ENCODE assay signal across 8 cellular contexts in genomic region chr17:76266244-76266938, GRCh38. TPM values are rescaled to one million over a fixed set of nuclear protein-coding genes. Genes with fewer than 3 reads are reported as not detected.
DNase-seq lines count a peak whose midpoint lies in the region; ATAC-seq and TF ChIP-seq lines count a peak whose summit lies in the region.

No MANE protein-coding gene starts in this region.

- no peak overlapping the region for H2AFZ ChIP-seq in GM23338

- H4K20me1 ChIP-seq in GM23338 (replicated peaks; ENCODE audit: insufficient read depth): no peaks in the 10 kb centered on the region

- TF ChIP-seq CTCF in A673 (conservative IDR thresholded peaks at IDR 0.05; ENCODE audit: low read depth, low read length) (no peak), GM23338 (conservative IDR thresholded peaks at IDR 0.05; ENCODE audit: low read depth in 2 of 2) (no peak), glutamatergic neuron (IDR thresholded peaks at IDR 0.05; ENCODE audit: partially characterized antibody, unreplicated experiment) (no peak)
- no peak for TF ChIP-seq CTCF in activated CD8-positive, alpha-beta T cell treated with anti-CD3 and anti-CD28 coated beads for 36 hours (IDR thresholded peaks at IDR 0.05)

- H3K4me1 Mint-ChIP-seq in GM23338 (peaks cover 54% of the 10 kb centered on the region), glutamatergic neuron (ENCODE audit: low read depth, unreplicated experiment) (peaks cover 23% of the 10 kb centered on the region)
- peaks cover 42% of the 10 kb centered on the region for H3K4me1 Mint-ChIP-seq in activated CD8-positive, alpha-beta T cell treated with anti-CD3 and anti-CD28 coated beads for 36 hours (ENCODE audit: low read depth)

- peak; percentile 2; the same call in 2 of the 3 replicates for ATAC-seq in GM23338
- ATAC-seq in activated CD8-positive, alpha-beta T cell treated with anti-CD3 and anti-CD28 coated beads for 36 hours: no peak
- no peak for ATAC-seq in HG03520 (IDR thresholded peaks at IDR 0.05; ENCODE audit: unreplicated experiment)

- H3K9me2 ChIP-seq in GM23338 (ENCODE audit: insufficient read depth): no peaks in the 10 kb centered on the region

- peaks cover 19% of the 10 kb centered on the region for H3K27me3 Mint-ChIP-seq in GM23338 (ENCODE audit: insufficient read depth, low read depth, poor library complexity)
- H3K27me3 Mint-ChIP-seq in activated CD8-positive, alpha-beta T cell treated with anti-CD3 and anti-CD28 coated beads for 36 hours: no peaks in the 10 kb centered on the region
- peaks cover 14% of the 10 kb centered on the region for H3K27me3 Mint-ChIP-seq in glutamatergic neuron (ENCODE audit: unreplicated experiment)

- H3K36me3 ChIP-seq in A673 (ENCODE audit: insufficient read depth, low read length, poor library complexity, severe bottlenecking): peaks cover 10% of the 10 kb centered on the region
- H3K36me3 ChIP-seq in GM23338 (ENCODE audit: insufficient read depth): no peaks in the 10 kb centered on the region

- H3K27ac ChIP-seq in A673 (ENCODE audit: low read depth, low read length, poor library complexity, severe bottlenecking) (peak overlapping the region; percentile 64), GM23338 (ENCODE audit: low read depth) (peak overlapping the region; percentile 63; the same call in 1 of the 2 replicates)

- H3K36me3 Mint-ChIP-seq in GM23338 (ENCODE audit: low read depth) (peaks cover 11% of the 10 kb centered on the region; the same call in 2 of the 3 replicates), glutamatergic neuron (ENCODE audit: unreplicated experiment) (no peaks in the 10 kb centered on the region)
- H3K36me3 Mint-ChIP-seq in activated CD8-positive, alpha-beta T cell treated with anti-CD3 and anti-CD28 coated beads for 36 hours (ENCODE audit: low read depth): peaks cover 51% of the 10 kb centered on the region

- peak overlapping the region; percentile 84 for H3K4me2 ChIP-seq in GM23338

- peaks cover 21% of the 10 kb centered on the region for H3K79me2 ChIP-seq in GM23338 (replicated peaks; ENCODE audit: insufficient read depth)

- POLR2A ChIA-PET in A673 (lab: Charles Lee; ENCODE audit: low non-redundant PET): interaction anchor here (0.7 kb wide), 1 partner anchor 29 kb away, joined by 3 read pairs; no protein-coding TSS in a partner anchor
- POLR2A ChIA-PET in activated CD8-positive, alpha-beta T cell treated with anti-CD3 and anti-CD28 coated beads for 36 hours (lab: Charles Lee): interaction anchor here (0.6 to 28.3 kb wide), 15 partner anchors 9 to 468 kb away, joined by 3 to 960 read pairs (median 10); partner anchors contain the start of genes FOXJ1, RNF157, SPHK1 and SRP68

- H3K9me3 Mint-ChIP-seq in GM23338: no peaks in the 10 kb centered on the region
- H3K9me3 Mint-ChIP-seq in activated CD8-positive, alpha-beta T cell treated with anti-CD3 and anti-CD28 coated beads for 36 hours: no peaks in the 10 kb centered on the region
- peaks cover 6% of the 10 kb centered on the region for H3K9me3 Mint-ChIP-seq in glutamatergic neuron (ENCODE audit: unreplicated experiment)

- intact Hi-C loops in A673 (cut with micrococcal nuclease; ENCODE audit: unreplicated experiment): no loop called here
- intact Hi-C loops in activated CD8-positive, alpha-beta T cell treated with anti-CD3 and anti-CD28 coated beads for 36 hours (cut with micrococcal nuclease): loop anchor here (5.0 kb wide), 2 partner anchors 74 to 124 kb away; partner anchors contain the start of gene FOXJ1

- H3K4me1 ChIP-seq in A673 (ENCODE audit: insufficient read depth, low read length, poor library complexity, severe bottlenecking): peaks cover 31% of the 10 kb centered on the region
- H3K4me1 ChIP-seq in GM23338 (ENCODE audit: insufficient read depth): peaks cover 24% of the 10 kb centered on the region

- H3K27ac Mint-ChIP-seq in GM23338: peak overlapping the region; percentile 56; the same call in 1 of the 2 replicates
- peak overlapping the region; percentile 99 for H3K27ac Mint-ChIP-seq in activated CD8-positive, alpha-beta T cell treated with anti-CD3 and anti-CD28 coated beads for 36 hours
- peak overlapping the region; percentile 52 for H3K27ac Mint-ChIP-seq in glutamatergic neuron (ENCODE audit: unreplicated experiment)

- no peaks in the 10 kb centered on the region for H3K27me3 ChIP-seq in A673 (replicated peaks; ENCODE audit: insufficient read depth, low read depth, low read length, poor library complexity)
- no peaks in the 10 kb centered on the region for H3K27me3 ChIP-seq in GM23338 (ENCODE audit: insufficient read depth)

- DNase-seq in A673 (ENCODE audit: low spot score) (peak; percentile 45), GM23338 (ENCODE audit: low spot score) (no peak), glutamatergic neuron (no peak), skeletal muscle cell (ENCODE audit: low read depth) (no peak), SKM-1 (lab: John Stamatoyannopoulos, UW; ENCODE audit: unreplicated experiment) (no peak), NCI-H2029 treated with DMSO at 0.1 percent for 48 hours (lab: John Stamatoyannopoulos, UW) (no peak)
- DNase-seq in activated CD8-positive, alpha-beta T cell treated with anti-CD3 and anti-CD28 coated beads for 36 hours: peak; percentile 52

- no TSS peak for BruUV-seq in A673 (replicated peaks; lab: Mats Ljungman, UMichigan)

- H3F3A ChIP-seq in GM23338 (replicated peaks; ENCODE audit: low read depth): peaks cover 9% of the 10 kb centered on the region; the same call in 1 of the 2 replicates

- CTCF ChIA-PET in A673 (lab: Charles Lee): interaction anchor here (1.2 kb wide), 1 partner anchor 13 kb away, joined by 4 read pairs; no protein-coding TSS in a partner anchor
- CTCF ChIA-PET in activated CD8-positive, alpha-beta T cell treated with anti-CD3 and anti-CD28 coated beads for 36 hours (lab: Charles Lee): interaction anchor here (0.8 to 5.4 kb wide), 5 partner anchors 10 to 146 kb away, joined by 3 to 37 read pairs (median 4); no protein-coding TSS in a partner anchor

- H3K4me3 Mint-ChIP-seq in GM23338 (peak overlapping the region; percentile 84), glutamatergic neuron (ENCODE audit: unreplicated experiment) (peak overlapping the region; percentile 88)
- H3K4me3 Mint-ChIP-seq in activated CD8-positive, alpha-beta T cell treated with anti-CD3 and anti-CD28 coated beads for 36 hours: peak overlapping the region; percentile 96

- H3K4me3 ChIP-seq in A673 (ENCODE audit: low read depth, low read length, poor library complexity, severe bottlenecking): peak overlapping the region; percentile 99
- peak overlapping the region; percentile 89 for H3K4me3 ChIP-seq in GM23338
- H3K4me3 ChIP-seq in skeletal muscle cell (ENCODE audit: low read depth, low read length): peak overlapping the region; percentile 70

- H3K9me3 ChIP-seq in A673 (ENCODE audit: low read depth, low read length, poor library complexity, severe bottlenecking): no peaks in the 10 kb centered on the region

TF ChIP-seq in GM23338, 12 proteins besides CTCF, POLR2A, EP300 and RAD21 (continues in another document):
- TF ChIP-seq ZNF114 (CRISPR knock-in tag; IDR thresholded peaks at IDR 0.05) (no peak), REST (IDR thresholded peaks at IDR 0.05; ENCODE audit: unreplicated experiment) (no peak), ZNF331 (CRISPR knock-in tag; IDR thresholded peaks at IDR 0.05; ENCODE audit: low read depth) (no peak)

RNA-seq across cellular contexts. Expression of gene UBALD2, which starts 1.2 kb away (rescaled TPM):
- total RNA-seq in A673 (2021) (45.7 and 46.5 TPM in 2 replicates), glutamatergic neuron (ENCODE audit: unreplicated experiment) (58.7 TPM)
- total RNA-seq in GM23338 (2014; rRNA removed; shearing (Covaris generic)): 3.1 and 3.5 TPM in 2 replicates
- polyA plus RNA-seq in GM23338 (2016; fragmentation: Nextera tagmentation; extraction: Ambion mirVana): 2.2 and 3.3 TPM in 2 replicates
- total RNA-seq in activated CD8-positive, alpha-beta T cell treated with anti-CD3 and anti-CD28 coated beads for 36 hours: 100 to 1,000 TPM; 267 to 270 TPM

RNA-seq across cellular contexts. Expression of gene RNF157, which starts 26.1 kb away (rescaled TPM):
- total RNA-seq in A673 (2021) (0.56 and 0.70 TPM in 2 replicates), glutamatergic neuron (ENCODE audit: unreplicated experiment) (17.8 TPM)
- total RNA-seq in GM23338 (2014; rRNA removed; shearing (Covaris generic)): 11.7 and 13.8 TPM in 2 replicates
- polyA plus RNA-seq in GM23338 (2016; fragmentation: Nextera tagmentation; extraction: Ambion mirVana): 7.8 and 8.5 TPM in 2 replicates
- 10 to 100 TPM; 37.2 to 44.5 TPM for total RNA-seq in activated CD8-positive, alpha-beta T cell treated with anti-CD3 and anti-CD28 coated beads for 36 hours

RNA-seq across cellular contexts. Expression of gene QRICH2, which starts 41.7 kb away (rescaled TPM):
- total RNA-seq in A673 (2021) (3.3 and 4.3 TPM in 2 replicates), glutamatergic neuron (ENCODE audit: unreplicated experiment) (12.2 TPM)
- 3.7 and 4.0 TPM in 2 replicates for total RNA-seq in GM23338 (2014; rRNA removed; shearing (Covaris generic))
- 1.1 and 2.2 TPM in 2 replicates for polyA plus RNA-seq in GM23338 (2016; fragmentation: Nextera tagmentation; extraction: Ambion mirVana)
- under 1 TPM; 0.49 to 0.52 TPM for total RNA-seq in activated CD8-positive, alpha-beta T cell treated with anti-CD3 and anti-CD28 coated beads for 36 hours

Comparison
In these comparisons a context has a peak if more than half of its experiments do, and no peak if none do; other contexts are left out.
1. DNase-seq: peak in A673 (single experiment) and activated CD8-positive, alpha-beta T cell treated with anti-CD3 and anti-CD28 coated beads for 36 hours (single experiment); none in GM23338 (single experiment), glutamatergic neuron (single experiment), skeletal muscle cell (single experiment), SKM-1 (single experiment) and NCI-H2029 treated with DMSO at 0.1 percent for 48 hours (single experiment).
2. RNA of gene UBALD2, which starts 1.2 kb away (total RNA-seq): 267 to 270 TPM in activated CD8-positive, alpha-beta T cell treated with anti-CD3 and anti-CD28 coated beads for 36 hours, 58.7 TPM in glutamatergic neuron (single experiment) and 45.7 to 46.5 TPM in A673; 3.1 to 3.5 TPM in GM23338; every median in the first group is over 10 times any median in the second.
3. Peak in every context shown above with its lines, with median percentiles within 50 percentile points of each other: H3K4me3 ChIP-seq, H3K27ac Mint-ChIP-seq and H3K4me3 Mint-ChIP-seq.